Comparison of ENCODE assay signal across 24 cellular contexts in the genomic region with DNA sequence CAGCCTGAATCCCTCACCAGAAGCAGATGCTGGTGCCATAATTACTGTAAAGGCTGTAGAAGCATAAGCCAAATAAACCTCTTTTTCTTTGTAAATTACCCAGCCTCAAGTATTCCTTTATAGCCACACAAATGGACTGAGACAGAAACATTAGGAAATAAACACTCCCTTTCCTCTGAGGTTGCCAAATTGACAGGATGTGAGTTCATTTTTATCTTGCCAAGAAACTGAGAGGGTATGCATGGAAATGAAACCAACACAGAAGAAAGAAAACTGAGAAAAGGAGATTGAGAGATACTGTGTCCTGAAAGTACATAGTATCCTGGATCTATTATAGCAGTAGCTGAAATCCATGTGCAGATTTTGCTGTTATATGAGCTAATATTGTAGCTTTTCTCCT.
DNase-seq lines count a peak whose midpoint lies in the region; ATAC-seq and TF ChIP-seq lines count a peak whose summit lies in the region.
"Had no signal": no experiment of that assay in that cellular context is flagged by ENCODE, and none has a peak within 500 bp of the region (broad histone marks: within the 10 kb centered on the region; RNA-seq: fewer than 3 reads in every experiment).

No MANE protein-coding gene starts in this region.

- TF ChIP-seq CTCF in MCF 10A (IDR thresholded peaks at IDR 0.05; ENCODE audit: unreplicated experiment) (no peak), breast epithelium (IDR thresholded peaks at IDR 0.05) (no peak), astrocyte of the cerebellum (IDR thresholded peaks at IDR 0.05; ENCODE audit: low read depth, low read length, missing control alignments) (no peak), gastrocnemius medialis (IDR thresholded peaks at IDR 0.05 in 4 of 5, conservative IDR thresholded peaks at IDR 0.05 in 1 of 5) (no peak)

- no peaks in the 10 kb centered on the region for H3K27me3 Mint-ChIP-seq in MCF 10A (ENCODE audit: insufficient read depth, unreplicated experiment)

- H3K36me3 ChIP-seq in breast epithelium: no peaks in the 10 kb centered on the region
- H3K36me3 ChIP-seq in gastrocnemius medialis: no peaks in the 10 kb centered on the region
- H3K36me3 ChIP-seq: thoracic aorta, vagina had no signal

- in situ Hi-C loops in astrocyte of the cerebellum (cut with HindIII; ENCODE audit: low sequenced_read_pairs): no loop called here
- in situ Hi-C loops in gastrocnemius medialis (cut with MboI; ENCODE audit: low sequenced_read_pairs in 4 of 4): loop anchor here in 1 of 4 donors (25.0 kb wide), 1 partner anchor 103 kb away; no protein-coding TSS in a partner anchor

- ATAC-seq in GM21367 (IDR thresholded peaks at IDR 0.05; ENCODE audit: unreplicated experiment): no peak
- no peak for ATAC-seq in gastrocnemius medialis
- ATAC-seq: A549; activated T-cell treated with anti-CD3 and anti-CD28 coated beads, Interleukin-2, amount 50 U/mL, for 4 hours; HCT116; SK-N-SH treated with all-trans-retinoic acid at 6 μM for 48 hours had no signal

- H3K27ac ChIP-seq in breast epithelium (no peak overlapping the region), gastrocnemius medialis (no peak overlapping the region)
- H3K27ac ChIP-seq: A549, epithelial cell of prostate, parathyroid adenoma, thoracic aorta, vagina had no signal

- no peaks in the 10 kb centered on the region for H3K4me1 ChIP-seq in breast epithelium
- H3K4me1 ChIP-seq in gastrocnemius medialis: no peaks in the 10 kb centered on the region
- H3K4me1 ChIP-seq: A549, parathyroid adenoma, vagina had no signal

- H3K4me3 ChIP-seq in breast epithelium (no peak overlapping the region), astrocyte of the cerebellum (ENCODE audit: low read depth, low read length) (no peak overlapping the region), gastrocnemius medialis (no peak overlapping the region)
- H3K4me3 ChIP-seq: A549, thoracic aorta, vagina had no signal

- CTCF ChIA-PET in MCF 10A (lab: Yijun Ruan, JAX): interaction anchor here (0.6 to 0.7 kb wide), 2 partner anchors 409 to 1976 kb away, joined by 3 to 4 read pairs; no protein-coding TSS in a partner anchor

- H3K9me3 Mint-ChIP-seq in MCF 10A (ENCODE audit: unreplicated experiment): no peaks in the 10 kb centered on the region
- H3K9me3 Mint-ChIP-seq: nephron progenitor cell had no signal

- H3K27me3 ChIP-seq in breast epithelium (no peaks in the 10 kb centered on the region), gastrocnemius medialis (no peaks in the 10 kb centered on the region)
- H3K27me3 ChIP-seq: vagina had no signal

- H3K36me3 Mint-ChIP-seq in MCF 10A (ENCODE audit: insufficient read depth, unreplicated experiment): no peaks in the 10 kb centered on the region

- no peak overlapping the region for H3K4me3 Mint-ChIP-seq in MCF 10A (ENCODE audit: unreplicated experiment)
- H3K4me3 Mint-ChIP-seq: activated T-cell treated with anti-CD3 and anti-CD28 coated beads, Interleukin-2, amount 50 U/mL, for 4 hours; nephron progenitor cell had no signal

- H3K9me3 ChIP-seq in breast epithelium: no peaks in the 10 kb centered on the region
- H3K9me3 ChIP-seq in gastrocnemius medialis: no peaks in the 10 kb centered on the region
- H3K9me3 ChIP-seq: thoracic aorta, vagina had no signal

- no TSS peak for BruUV-seq in MCF 10A (replicated peaks; lab: Mats Ljungman, UMichigan)

- no peak overlapping the region for H3K27ac Mint-ChIP-seq in MCF 10A (ENCODE audit: low read depth, unreplicated experiment)
- H3K27ac Mint-ChIP-seq: nephron progenitor cell had no signal

- intact Hi-C loops in MCF 10A (cut with micrococcal nuclease) (no loop called here), breast epithelium (cut with DNase I; ENCODE audit: low total_unique reads) (no loop called here), gastrocnemius medialis (cut with DNase I; ENCODE audit: low total_unique reads) (no loop called here)

- H3K4me1 Mint-ChIP-seq in MCF 10A (ENCODE audit: insufficient read depth, unreplicated experiment): no peaks in the 10 kb centered on the region
- H3K4me1 Mint-ChIP-seq: nephron progenitor cell had no signal

- DNase-seq in MCF 10A (ENCODE audit: unreplicated experiment) (peak; percentile 42), breast epithelium (ENCODE audit: low spot score in 2 of 2) (no peak), astrocyte of the cerebellum (ENCODE audit: low read depth) (peak; percentile 3), fibroblast of peridontal ligament (ENCODE audit: extremely low read depth) (peak; percentile 32), stromal cell of bone marrow (ENCODE audit: low read depth) (peak; percentile 8), gastrocnemius medialis (no peak), cerebellum (ENCODE audit: low spot score) (no peak)
- DNase-seq: activated CD4-positive, alpha-beta T cell treated with anti-CD3 and anti-CD28 coated beads for 48 hours; activated T-cell treated with anti-CD3 and anti-CD28 coated beads, Interleukin-2, amount 50 U/mL, for 4 hours; caudate nucleus; Kasumi-1; NCI-H1436; NCI-H524; nephron progenitor cell; right cardiac atrium; stimulated activated naive CD4-positive, alpha-beta T cell treated with Interleukin-2 at 50 U/mL for 16 hours had no signal

- TF ChIP-seq POLR2A in breast epithelium (IDR thresholded peaks at IDR 0.05) (no peak), gastrocnemius medialis (IDR thresholded peaks at IDR 0.05) (no peak)

- POLR2A ChIA-PET in MCF 10A (lab: Yijun Ruan, JAX): interaction anchor here (0.7 to 0.9 kb wide), 4 partner anchors 10 to 499 kb away, joined by 3 to 4 read pairs (median 3); no protein-coding TSS in a partner anchor

Comparison
In these comparisons a context has a peak if more than half of its experiments do, and no peak if none do; other contexts are left out.
1. DNase-seq: peak in MCF 10A (single experiment), astrocyte of the cerebellum (single experiment), fibroblast of peridontal ligament (single experiment) and stromal cell of bone marrow (single experiment); none in breast epithelium (0 of 2), gastrocnemius medialis (0 of 2) and cerebellum (single experiment).